24 cellular contexts compared by ENCODE assay signal in the genomic region with DNA sequence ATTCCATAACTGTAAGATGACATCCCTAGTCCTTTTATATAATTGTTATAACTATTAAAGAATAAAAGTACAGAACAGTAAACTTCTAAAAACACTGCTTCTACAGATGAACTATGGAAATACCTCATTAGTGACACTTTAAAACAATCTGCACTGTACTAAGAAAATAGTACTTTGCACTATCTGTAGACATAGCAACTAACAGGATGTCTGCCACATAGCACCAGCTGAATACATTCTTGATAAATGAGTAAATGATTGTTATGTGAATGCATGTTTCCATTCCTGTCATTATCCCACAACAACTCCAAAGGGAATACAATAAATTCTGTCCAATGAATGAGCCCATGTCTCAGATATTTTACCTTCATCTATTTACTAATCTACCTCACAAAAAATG.
DNase-seq lines count a peak whose midpoint lies in the region; ATAC-seq and TF ChIP-seq lines count a peak whose summit lies in the region.
"Had no signal": no experiment of that assay in that cellular context is flagged by ENCODE, and none has a peak within 500 bp of the region (broad histone marks: within the 10 kb centered on the region; RNA-seq: fewer than 3 reads in every experiment).

No MANE protein-coding gene starts in this region.

- no peak overlapping the region for H3K4ac ChIP-seq in H9 (ENCODE audit: low read depth, low read length)

- no peak overlapping the region for H3K4me3 ChIP-seq in mammary epithelial cell (replicated peaks in 1 of 3; ENCODE audit: insufficient read depth in 1 of 3, low read depth in 2 of 3, low read length in 3 of 3)
- no peak overlapping the region for H3K4me3 ChIP-seq in fibroblast of villous mesenchyme (ENCODE audit: low read depth, low read length)
- H3K4me3 ChIP-seq: BLaER1 treated with 17β-estradiol and CSF1 and Interleukin-3, amounts not matched to agents 10 nM and 100 nM; esophagus squamous epithelium; heart right ventricle; upper lobe of left lung had no signal

- no peak overlapping the region for H3K14ac ChIP-seq in H9 (ENCODE audit: insufficient read depth, low read length)

- no peaks in the 10 kb centered on the region for H3K27me3 ChIP-seq in mammary epithelial cell (ENCODE audit: insufficient read depth, low read length)
- H3K27me3 ChIP-seq in H9 (ENCODE audit: insufficient read depth, low read length), result no peaks in the 10 kb centered on the region
- H3K27me3 ChIP-seq: BLaER1 treated with 17β-estradiol and CSF1 and Interleukin-3, amounts not matched to agents 10 nM and 100 nM; esophagus squamous epithelium; heart right ventricle; upper lobe of left lung had no signal

- H4K20me1 ChIP-seq in mammary epithelial cell (ENCODE audit: insufficient read depth, low read length) (no peaks in the 10 kb centered on the region), H9 (ENCODE audit: control insufficient read depth, insufficient read depth, insufficient read length) (no peaks in the 10 kb centered on the region)
- H4K20me1 ChIP-seq: BLaER1 treated with 17β-estradiol and CSF1 and Interleukin-3, amounts not matched to agents 10 nM and 100 nM had no signal

- BruUV-seq in mammary epithelial cell (replicated peaks; lab: Mats Ljungman, UMichigan), result no TSS peak
- BruUV-seq in MCF 10A (replicated peaks; lab: Mats Ljungman, UMichigan), result no TSS peak

- no peak overlapping the region for H2AK5ac ChIP-seq in H9 (ENCODE audit: insufficient read length, low read length)

- H3K4me2 ChIP-seq in mammary epithelial cell (ENCODE audit: insufficient read depth, low read depth, low read length) (peak overlapping the region; percentile 41), H9 (ENCODE audit: insufficient read depth, insufficient read length, low read length) (no peak overlapping the region)
- H3K4me2 ChIP-seq: BLaER1 treated with 17β-estradiol and CSF1 and Interleukin-3, amounts not matched to agents 10 nM and 100 nM had no signal

- H3K9me3 Mint-ChIP-seq in MCF 10A (ENCODE audit: unreplicated experiment) (no peaks in the 10 kb centered on the region), H9 (no peaks in the 10 kb centered on the region)
- H3K9me3 Mint-ChIP-seq: activated T-cell treated with anti-CD3 and anti-CD28 coated beads, Interleukin-2, amount 50 U/mL, for 24 hours had no signal

- peak overlapping the region; percentile 18 for H3K27ac ChIP-seq in mammary epithelial cell (ENCODE audit: insufficient read depth, low read depth, low read length)
- H3K27ac ChIP-seq in H9 (ENCODE audit: insufficient read length, low read depth, low read length), result no peak overlapping the region
- H3K27ac ChIP-seq: 22Rv1; BLaER1 treated with 17β-estradiol and CSF1 and Interleukin-3, amounts not matched to agents 10 nM and 100 nM; esophagus squamous epithelium; heart right ventricle; upper lobe of left lung had no signal

- dilution Hi-C loops in mammary epithelial cell (cut with HindIII; ENCODE audit: low sequenced_read_pairs), result no loop called here

- H3K23me2 ChIP-seq in H9 (ENCODE audit: insufficient read length, low read depth, low read length, poor library complexity, severe bottlenecking), result no peaks in the 10 kb centered on the region

- no peak overlapping the region for H2BK5ac ChIP-seq in H9 (ENCODE audit: insufficient read length, low read length)

- TF ChIP-seq CTCF in mammary epithelial cell (conservative IDR thresholded peaks at IDR 0.05 in 1 of 2, IDR thresholded peaks at IDR 0.05 in 1 of 2; ENCODE audit: extremely low read depth in 1 of 2, insufficient read depth in 1 of 2, low read depth in 1 of 2, low read length in 2 of 2), result no peak
- TF ChIP-seq CTCF in MCF 10A (IDR thresholded peaks at IDR 0.05; ENCODE audit: unreplicated experiment), result no peak
- no peak for TF ChIP-seq CTCF in fibroblast of villous mesenchyme (IDR thresholded peaks at IDR 0.05; ENCODE audit: insufficient read depth, low read depth, low read length)
- TF ChIP-seq CTCF in H9 (conservative IDR thresholded peaks at IDR 0.05), result no peak

- no peak overlapping the region for H3K4me3 Mint-ChIP-seq in MCF 10A (ENCODE audit: unreplicated experiment)
- H3K4me3 Mint-ChIP-seq in H9, result no peak overlapping the region
- H3K4me3 Mint-ChIP-seq: activated CD8-positive, alpha-beta T cell treated with anti-CD3 and anti-CD28 coated beads, Interleukin-2, amount 10 ng/mL, durations not matched to agents 7 days and 5 days; activated T-cell treated with anti-CD3 and anti-CD28 coated beads, Interleukin-2, amount 50 U/mL, for 24 hours; effector memory CD8-positive, alpha-beta T cell had no signal

- DNase-seq in mammary epithelial cell (no peak), MCF 10A (ENCODE audit: unreplicated experiment) (no peak), astrocyte of the hippocampus (ENCODE audit: low read depth, low spot score) (peak; percentile 46), fibroblast of villous mesenchyme (ENCODE audit: low read depth) (peak; percentile 21), NCI-H2107 treated with DMSO at 0.1 percent for 48 hours (lab: John Stamatoyannopoulos, UW; ENCODE audit: unreplicated experiment) (no peak), posterior vena cava (ENCODE audit: low spot score) (no peak), H9 (no peak)
- DNase-seq: activated CD4-positive, CD25-positive, alpha-beta regulatory T cell; activated CD8-positive, alpha-beta T cell treated with anti-CD3 and anti-CD28 coated beads, Interleukin-2, amount 10 ng/mL, durations not matched to agents 7 days and 5 days; activated naive CD4-positive, alpha-beta T cell; activated T-cell treated with anti-CD3 and anti-CD28 coated beads, Interleukin-2, amount 50 U/mL, for 24 hours; amygdala; Calu3; effector memory CD8-positive, alpha-beta T cell; esophagus squamous epithelium; heart right ventricle; NCI-H1092; NCI-H2029 treated with DMSO at 0.1 percent for 48 hours; NCI-H446 treated with DMSO at 0.1 percent for 48 hours; stimulated activated CD4-positive, alpha-beta T cell treated with anti-CD3 and anti-CD28 coated beads, Interleukin-12 subunit alpha, Interleukin-12 subunit beta, amount 100 ng/mL, for 4 hours; upper lobe of left lung had no signal

- H4K5ac ChIP-seq in H9 (ENCODE audit: insufficient read length, low read depth, low read length), result no peak overlapping the region

- CTCF ChIA-PET in mammary epithelial cell (lab: Charles Lee; ENCODE audit: low non-redundant PET) (no interaction called here), MCF 10A (lab: Yijun Ruan, JAX) (interaction anchor here (0.7 kb wide), 1 partner anchor 22 kb away, joined by 3 read pairs; no protein-coding TSS in a partner anchor)

- H2AFZ ChIP-seq in mammary epithelial cell (ENCODE audit: low read depth, low read length) (no peak overlapping the region), H9 (ENCODE audit: low read length) (no peak overlapping the region)

- in situ Hi-C loops in mammary epithelial cell (cut with MboI; ENCODE audit: low sequenced_read_pairs in 2 of 2), result no loop called here

- H3T11ph ChIP-seq in H9 (ENCODE audit: low read length), result no peak overlapping the region

- intact Hi-C loops in mammary epithelial cell (cut with micrococcal nuclease) (no loop called here), MCF 10A (cut with micrococcal nuclease) (no loop called here), posterior vena cava (cut with DNase I) (no loop called here)

- H3K56ac ChIP-seq in H9 (ENCODE audit: insufficient read length, low read depth, low read length), result no peak overlapping the region

- POLR2A ChIA-PET in MCF 10A (lab: Yijun Ruan, JAX), result no interaction called here

- no peak overlapping the region for H2BK20ac ChIP-seq in H9 (ENCODE audit: low read depth, low read length, poor library complexity, severe bottlenecking)

- no peak overlapping the region for H4K91ac ChIP-seq in H9 (ENCODE audit: insufficient read length, low read depth, low read length)

- H3K36me3 ChIP-seq in mammary epithelial cell (ENCODE audit: insufficient read depth, low read length), result no peaks in the 10 kb centered on the region
- H3K36me3 ChIP-seq: BLaER1 treated with 17β-estradiol and CSF1 and Interleukin-3, amounts not matched to agents 10 nM and 100 nM; esophagus squamous epithelium; heart right ventricle; upper lobe of left lung had no signal

- H3K9me3 ChIP-seq in mammary epithelial cell (replicated peaks; ENCODE audit: insufficient read depth, low read length), result no peaks in the 10 kb centered on the region
- H3K9me3 ChIP-seq in H9 (ENCODE audit: control insufficient read depth, low read depth, low read length), result no peaks in the 10 kb centered on the region
- H3K9me3 ChIP-seq: BLaER1 treated with 17β-estradiol and CSF1 and Interleukin-3, amounts not matched to agents 10 nM and 100 nM; esophagus squamous epithelium; heart right ventricle; upper lobe of left lung had no signal

- no peaks in the 10 kb centered on the region for H3K79me2 ChIP-seq in mammary epithelial cell (ENCODE audit: insufficient read depth, low read length)
- H3K79me2 ChIP-seq in H9 (ENCODE audit: insufficient read depth, low read length), result no peaks in the 10 kb centered on the region

- no peak overlapping the region for H4K8ac ChIP-seq in H9 (replicated peaks; ENCODE audit: insufficient read length, low read depth, low read length)

- no peaks in the 10 kb centered on the region for H3K36me3 Mint-ChIP-seq in MCF 10A (ENCODE audit: insufficient read depth, unreplicated experiment)
- H3K36me3 Mint-ChIP-seq in H9 (ENCODE audit: insufficient read depth in 1 of 3, low read depth in 3 of 3), result no peaks in the 10 kb centered on the region

- H3K4me1 ChIP-seq in mammary epithelial cell (ENCODE audit: insufficient read depth, low read length) (peaks cover 22% of the 10 kb centered on the region), H9 (ENCODE audit: insufficient read depth, low read length) (no peaks in the 10 kb centered on the region)
- H3K4me1 ChIP-seq: esophagus squamous epithelium, upper lobe of left lung had no signal

- no peaks in the 10 kb centered on the region for H3K79me1 ChIP-seq in H9 (ENCODE audit: insufficient read depth, low read depth, low read length, poor library complexity, severe bottlenecking)

- no peak overlapping the region for H3K18ac ChIP-seq in H9 (ENCODE audit: insufficient read length, low read depth, low read length)

- H3K27ac Mint-ChIP-seq in MCF 10A (ENCODE audit: low read depth, unreplicated experiment), result no peak overlapping the region
- no peak overlapping the region for H3K27ac Mint-ChIP-seq in H9
- H3K27ac Mint-ChIP-seq: activated CD8-positive, alpha-beta T cell treated with anti-CD3 and anti-CD28 coated beads, Interleukin-2, amount 10 ng/mL, durations not matched to agents 7 days and 5 days; activated T-cell treated with anti-CD3 and anti-CD28 coated beads, Interleukin-2, amount 50 U/mL, for 24 hours; effector memory CD8-positive, alpha-beta T cell had no signal

- no peak overlapping the region for H3K23ac ChIP-seq in H9 (ENCODE audit: insufficient read length, low read depth, low read length)

- no peak overlapping the region for H2BK15ac ChIP-seq in H9 (ENCODE audit: low read depth, low read length)

- peaks cover 14% of the 10 kb centered on the region for H3K4me1 Mint-ChIP-seq in MCF 10A (ENCODE audit: insufficient read depth, unreplicated experiment)
- no peaks in the 10 kb centered on the region for H3K4me1 Mint-ChIP-seq in H9

- H3K9ac ChIP-seq in mammary epithelial cell (ENCODE audit: insufficient read depth, low read length) (no peak overlapping the region), H9 (ENCODE audit: extremely low read depth, insufficient read length, low read length) (no peak overlapping the region)
- H3K9ac ChIP-seq: BLaER1 treated with 17β-estradiol and CSF1 and Interleukin-3, amounts not matched to agents 10 nM and 100 nM had no signal

- ATAC-seq in HG02798 (IDR thresholded peaks at IDR 0.05; ENCODE audit: poor library complexity, unreplicated experiment), result no peak
- ATAC-seq: activated CD8-positive, alpha-beta T cell treated with anti-CD3 and anti-CD28 coated beads, Interleukin-2, amount 10 ng/mL, durations not matched to agents 7 days and 5 days; effector memory CD8-positive, alpha-beta T cell; heart right ventricle had no signal

- H2BK120ac ChIP-seq in H9 (ENCODE audit: low read depth, low read length, poor library complexity, severe bottlenecking), result no peak overlapping the region

- H2BK12ac ChIP-seq in H9 (ENCODE audit: insufficient read length, low read depth, low read length), result no peak overlapping the region

- H3K27me3 Mint-ChIP-seq in MCF 10A (ENCODE audit: insufficient read depth, unreplicated experiment), result no peaks in the 10 kb centered on the region
- H3K27me3 Mint-ChIP-seq in H9 (ENCODE audit: low read depth), result no peaks in the 10 kb centered on the region

Comparison
In these comparisons a context has a peak if more than half of its experiments do, and no peak if none do; other contexts are left out.
1. DNase-seq: peak in astrocyte of the hippocampus (single experiment) and fibroblast of villous mesenchyme (single experiment); none in mammary epithelial cell (single experiment), MCF 10A (single experiment), NCI-H2107 treated with DMSO at 0.1 percent for 48 hours (single experiment), posterior vena cava (single experiment) and H9 (single experiment).